ENCODE assay signal across 14 cellular contexts in genomic region chrX:7261672-7262332, GRCh38.
DNase-seq lines count a peak whose midpoint lies in the region; ATAC-seq, FAIRE-seq and TF ChIP-seq lines count a peak whose summit lies in the region.
"Had no signal": no experiment of that assay in that cellular context is flagged by ENCODE, and none has a peak within 500 bp of the region (broad histone marks: within the 10 kb centered on the region; RNA-seq: fewer than 3 reads in every experiment).

No MANE protein-coding gene starts in this region.

- peak overlapping the region; percentile 19; the same call in 1 of the 2 replicates for H3K9ac ChIP-seq in OCI-LY1 (ENCODE audit: low read length)

- no peak for TF ChIP-seq CTCF in OCI-LY1 (IDR thresholded peaks at IDR 0.05; ENCODE audit: low read length)

- H2AFZ ChIP-seq in OCI-LY1 (ENCODE audit: low read length): no peak overlapping the region

- no peaks in the 10 kb centered on the region for H3K4me1 Mint-ChIP-seq in activated T-cell treated with anti-CD3 and anti-CD28 coated beads, Interleukin-2, amount 50 U/mL, for 24 hours (ENCODE audit: low read depth)
- H3K4me1 Mint-ChIP-seq: activated T-helper 17 cell treated with anti-CD3 and anti-CD28 coated beads, Interleukin-2, amount 50 U/mL, for 72 hours had no signal

- ATAC-seq in GM18499 (IDR thresholded peaks at IDR 0.05; ENCODE audit: insufficient read depth, unreplicated experiment) (peak; percentile 90), GM21390 (IDR thresholded peaks at IDR 0.05; ENCODE audit: unreplicated experiment) (peak; percentile 91), HG03097 (IDR thresholded peaks at IDR 0.05; ENCODE audit: low FRiP score, unreplicated experiment) (peak; percentile 91)
- ATAC-seq: activated T-helper 17 cell treated with anti-CD3 and anti-CD28 coated beads, Interleukin-2, amount 50 U/mL, for 72 hours; heart right ventricle had no signal

- H3K27ac ChIP-seq in OCI-LY1 (ENCODE audit: low read depth, low read length, poor library complexity, severe bottlenecking): peak overlapping the region; percentile 86
- H3K27ac ChIP-seq: colonic mucosa, heart right ventricle, suprapubic skin had no signal

- H3K4me2 ChIP-seq in OCI-LY1 (ENCODE audit: low read length): peak overlapping the region; percentile 11

- H3K9me3 Mint-ChIP-seq in activated T-cell treated with anti-CD3 and anti-CD28 coated beads, Interleukin-2, amount 50 U/mL, for 24 hours: peaks cover under 1% of the 10 kb centered on the region
- H3K9me3 Mint-ChIP-seq: H9 had no signal

- H3K9me3 ChIP-seq in OCI-LY1 (ENCODE audit: low read length): no peaks in the 10 kb centered on the region
- H3K9me3 ChIP-seq: colonic mucosa, suprapubic skin had no signal

- FAIRE-seq in RCC 7860 (lab: Jason Lieb, UNC): no peak

- no peak overlapping the region for H3K4me3 Mint-ChIP-seq in activated T-cell treated with anti-CD3 and anti-CD28 coated beads, Interleukin-2, amount 50 U/mL, for 24 hours
- H3K4me3 Mint-ChIP-seq: activated T-helper 17 cell treated with anti-CD3 and anti-CD28 coated beads, Interleukin-2, amount 50 U/mL, for 72 hours; H9 had no signal

- H3K27me3 ChIP-seq in OCI-LY1 (ENCODE audit: insufficient read depth, low read length): no peaks in the 10 kb centered on the region
- H3K27me3 ChIP-seq: colonic mucosa, heart right ventricle, suprapubic skin had no signal

- peaks cover 39% of the 10 kb centered on the region for H3K4me1 ChIP-seq in OCI-LY1 (ENCODE audit: insufficient read depth, low read length, severe bottlenecking)
- H3K4me1 ChIP-seq: colonic mucosa, suprapubic skin had no signal

- no peak for DNase-seq in activated T-cell treated with anti-CD3 and anti-CD28 coated beads, Interleukin-2, amount 50 U/mL, for 24 hours
- DNase-seq in HuH-7 (ENCODE audit: low spot score) (no peak), mesenteric fat pad (ENCODE audit: low spot score) (no peak), RCC 7860 (ENCODE audit: low spot score) (no peak)
- DNase-seq: colonic mucosa, H9, heart right ventricle, NCI-H2081 had no signal

- H3K36me3 ChIP-seq in OCI-LY1 (ENCODE audit: insufficient read depth, low read length): peaks cover 10% of the 10 kb centered on the region; the same call in 1 of the 2 replicates
- H3K36me3 ChIP-seq: colonic mucosa, suprapubic skin had no signal

- H3F3A ChIP-seq in OCI-LY1 (ENCODE audit: insufficient read depth, low read length): no peaks in the 10 kb centered on the region

- no peak overlapping the region for H3K27ac Mint-ChIP-seq in activated T-cell treated with anti-CD3 and anti-CD28 coated beads, Interleukin-2, amount 50 U/mL, for 24 hours
- H3K27ac Mint-ChIP-seq: activated T-helper 17 cell treated with anti-CD3 and anti-CD28 coated beads, Interleukin-2, amount 50 U/mL, for 72 hours; H9 had no signal

- H3K79me2 ChIP-seq in OCI-LY1 (ENCODE audit: insufficient read depth, low read length): no peaks in the 10 kb centered on the region

- no peak overlapping the region for H3K4me3 ChIP-seq in OCI-LY1 (ENCODE audit: low read depth, low read length, poor library complexity, severe bottlenecking)
- H3K4me3 ChIP-seq: colonic mucosa, heart right ventricle, suprapubic skin had no signal

- H3K27me3 Mint-ChIP-seq in activated T-cell treated with anti-CD3 and anti-CD28 coated beads, Interleukin-2, amount 50 U/mL, for 24 hours: no peaks in the 10 kb centered on the region
- H3K27me3 Mint-ChIP-seq: activated T-helper 17 cell treated with anti-CD3 and anti-CD28 coated beads, Interleukin-2, amount 50 U/mL, for 72 hours had no signal

- no peaks in the 10 kb centered on the region for H4K20me1 ChIP-seq in OCI-LY1 (ENCODE audit: insufficient read depth, low read length)

- no peaks in the 10 kb centered on the region for H3K9me2 ChIP-seq in OCI-LY1 (ENCODE audit: low read depth, low read length)

- H3K36me3 Mint-ChIP-seq in activated T-cell treated with anti-CD3 and anti-CD28 coated beads, Interleukin-2, amount 50 U/mL, for 24 hours (ENCODE audit: low read depth): peaks cover 37% of the 10 kb centered on the region
